In genomic region chr11:69304686-69305085, GRCh38 we compare ENCODE assay signal across 23 cellular contexts. TPM values are rescaled to one million over a fixed set of nuclear protein-coding genes. Genes with fewer than 3 reads are reported as not detected.
"Had no signal": no experiment of that assay in that cellular context is flagged by ENCODE, and none has a peak within 500 bp of the region (broad histone marks: within the 10 kb centered on the region; RNA-seq: fewer than 3 reads in every experiment).

No MANE protein-coding gene starts in this region.

- H3K27me3 ChIP-seq: colonic mucosa, esophagus squamous epithelium, hepatocyte, ovary, tibial artery, upper lobe of left lung, uterus had no signal

- H3K27me3 Mint-ChIP-seq: stimulated activated memory B cell treated with anti-CD40 and anti-IgM and Interleukin-4, amounts not matched to agents 10 μg/mL and 1 μg/mL and 100 μg/mL, for 72 hours; stimulated activated naive CD8-positive, alpha-beta T cell treated with anti-CD3 and anti-CD28 coated beads, Interleukin-15, Interleukin-2, amounts not matched to agents 100 ng/mL and 50 ng/mL, for 24 hours had no signal

- H3K79me2 ChIP-seq: hepatocyte had no signal

- H3K4me1 ChIP-seq: uterus had no signal

- H3K9me3 ChIP-seq: colonic mucosa, esophagus squamous epithelium, ovary, tibial artery, upper lobe of left lung, uterus had no signal

- H3K27ac Mint-ChIP-seq: mesothelial cell of epicardium; natural killer cell; stimulated activated memory B cell treated with anti-CD40 and anti-IgM and Interleukin-4, amounts not matched to agents 10 μg/mL and 1 μg/mL and 100 μg/mL, for 72 hours; stimulated activated naive CD8-positive, alpha-beta T cell treated with anti-CD3 and anti-CD28 coated beads, Interleukin-15, Interleukin-2, amounts not matched to agents 100 ng/mL and 50 ng/mL, for 24 hours had no signal

- H3K36me3 Mint-ChIP-seq: mesothelial cell of epicardium; natural killer cell; stimulated activated memory B cell treated with anti-CD40 and anti-IgM and Interleukin-4, amounts not matched to agents 10 μg/mL and 1 μg/mL and 100 μg/mL, for 72 hours had no signal

- H3K4me2 ChIP-seq: hepatocyte had no signal

- H3K4me3 Mint-ChIP-seq: mesothelial cell of epicardium; natural killer cell; neural crest cell; stimulated activated memory B cell treated with anti-CD40 and anti-IgM and Interleukin-4, amounts not matched to agents 10 μg/mL and 1 μg/mL and 100 μg/mL, for 72 hours; stimulated activated naive CD8-positive, alpha-beta T cell treated with anti-CD3 and anti-CD28 coated beads, Interleukin-15, Interleukin-2, amounts not matched to agents 100 ng/mL and 50 ng/mL, for 24 hours had no signal

- H3K27ac ChIP-seq: colonic mucosa, esophagus squamous epithelium, hepatocyte, ovary, tibial artery, upper lobe of left lung, uterus had no signal

- H3K9me3 Mint-ChIP-seq: mesothelial cell of epicardium; natural killer cell; stimulated activated memory B cell treated with anti-CD40 and anti-IgM and Interleukin-4, amounts not matched to agents 10 μg/mL and 1 μg/mL and 100 μg/mL, for 72 hours; stimulated activated naive CD8-positive, alpha-beta T cell treated with anti-CD3 and anti-CD28 coated beads, Interleukin-15, Interleukin-2, amounts not matched to agents 100 ng/mL and 50 ng/mL, for 24 hours had no signal

- DNase-seq: colonic mucosa; dermis blood vessel endothelial cell; esophagus squamous epithelium; foreskin fibroblast; head of caudate nucleus; left colon; mammary epithelial cell; natural killer cell; ovary; right cardiac atrium; stimulated activated CD4-positive, alpha-beta T cell treated with anti-CD3 and anti-CD28 coated beads, Interleukin-15, amount 100 ng/mL, for 24 hours; stimulated activated CD4-positive, alpha-beta T cell treated with anti-CD3 and anti-CD28 coated beads, Interleukin-1b, Interleukin-23, amount 100 ng/mL, for 48 hours; stimulated activated CD4-positive, alpha-beta T cell treated with anti-CD3 and anti-CD28 coated beads, Interleukin-4, amount 100 ng/mL, for 24 hours; tibial artery; upper lobe of left lung; uterus had no signal

- H3K4me1 Mint-ChIP-seq: mesothelial cell of epicardium had no signal

- H2AFZ ChIP-seq: hepatocyte had no signal

- ATAC-seq: left colon; natural killer cell; right cardiac atrium; stimulated activated memory B cell treated with anti-CD40 and anti-IgM and Interleukin-4, amounts not matched to agents 10 μg/mL and 1 μg/mL and 100 μg/mL, for 72 hours had no signal

- H3K36me3 ChIP-seq: colonic mucosa, esophagus squamous epithelium, ovary, tibial artery, upper lobe of left lung, uterus had no signal

- H3K4me3 ChIP-seq: colonic mucosa, esophagus squamous epithelium, hepatocyte, ovary, tibial artery, upper lobe of left lung, uterus had no signal

RNA-seq across cellular contexts. Expression of gene MYEOV, which starts 10.7 kb away (rescaled TPM):
- total RNA-seq: dermis blood vessel endothelial cell, hepatocyte, myocyte, temporal lobe had no signal
- polyA plus RNA-seq: hepatocyte, right cardiac atrium had no signal
